In genomic region chr1:32219022-32219421, GRCh38 we compare ENCODE assay signal across 23 cellular contexts. TPM values are rescaled to one million over a fixed set of nuclear protein-coding genes. Genes with fewer than 3 reads are reported as not detected.
"Had no signal": no experiment of that assay in that cellular context is flagged by ENCODE, and none has a peak within 500 bp of the region (broad histone marks: within the 10 kb centered on the region; RNA-seq: fewer than 3 reads in every experiment).

No MANE protein-coding gene starts in this region.

- H3K27ac ChIP-seq: left lung, prostate gland, upper lobe of right lung had no signal

- H3K4me2 ChIP-seq: smooth muscle cell had no signal

- H3K4me3 Mint-ChIP-seq: activated B cell treated with CpG ODN at 0.5 μM for 24 hours; activated CD8-positive, alpha-beta T cell treated with anti-CD3 and anti-CD28 coated beads for 36 hours; activated naive CD8-positive, alpha-beta T cell treated with anti-CD3 and anti-CD28 coated beads for 36 hours; activated T-cell treated with anti-CD3 and anti-CD28 coated beads, Interleukin-2, amount 50 U/mL, for 72 hours; dendritic cell treated with granulocyte-macrophage colony-stimulating factor and Interleukin-4, amounts not matched to agents 40 ng/mL and 50 ng/mL, for 4 days had no signal

- ATAC-seq: activated CD8-positive, alpha-beta T cell treated with anti-CD3 and anti-CD28 coated beads for 36 hours; activated T-cell treated with anti-CD3 and anti-CD28 coated beads, Interleukin-2, amount 50 U/mL, for 72 hours; left lung; mucosa of descending colon; naive thymus-derived CD8-positive, alpha-beta T cell; right cardiac atrium; stimulated activated naive CD8-positive, alpha-beta T cell treated with anti-CD3 and anti-CD28 coated beads, Interleukin-15, Interleukin-2, amounts not matched to agents 100 U/mL and 50 U/mL, for 24 hours; upper lobe of right lung had no signal

- DNase-seq: activated B cell treated with CpG ODN at 0.5 μM for 24 hours; activated CD4-positive, alpha-beta T cell treated with anti-CD3 and anti-CD28 coated beads for 48 hours; activated CD8-positive, alpha-beta T cell treated with anti-CD3 and anti-CD28 coated beads for 36 hours; activated gamma-delta T cell; activated naive CD8-positive, alpha-beta T cell treated with anti-CD3 and anti-CD28 coated beads for 36 hours; activated T-cell treated with anti-CD3 and anti-CD28 coated beads, Interleukin-2, amount 50 U/mL, for 72 hours; cerebellar nuclear complex; effector memory CD4-positive, alpha-beta T cell; hypothalamus; kidney; left lung; mammary epithelial cell; mucosa of descending colon; naive thymus-derived CD8-positive, alpha-beta T cell; right cardiac atrium; stimulated activated naive CD8-positive, alpha-beta T cell treated with anti-CD3 and anti-CD28 coated beads, Interleukin-15, Interleukin-2, amounts not matched to agents 100 U/mL and 50 U/mL, for 24 hours; T-helper 2 cell; upper lobe of right lung had no signal

- H3K4me3 ChIP-seq: left lung, mucosa of descending colon, prostate gland, smooth muscle cell, upper lobe of right lung had no signal

- H3K27me3 ChIP-seq: left lung, upper lobe of right lung had no signal

- H3K27me3 Mint-ChIP-seq: activated B cell treated with CpG ODN at 0.5 μM for 24 hours; activated CD8-positive, alpha-beta T cell treated with anti-CD3 and anti-CD28 coated beads for 36 hours; activated naive CD8-positive, alpha-beta T cell treated with anti-CD3 and anti-CD28 coated beads for 36 hours; dendritic cell treated with granulocyte-macrophage colony-stimulating factor and Interleukin-4, amounts not matched to agents 40 ng/mL and 50 ng/mL, for 4 days; naive thymus-derived CD8-positive, alpha-beta T cell had no signal

- H3K27ac Mint-ChIP-seq: activated B cell treated with CpG ODN at 0.5 μM for 24 hours; activated CD8-positive, alpha-beta T cell treated with anti-CD3 and anti-CD28 coated beads for 36 hours; activated naive CD8-positive, alpha-beta T cell treated with anti-CD3 and anti-CD28 coated beads for 36 hours; activated T-cell treated with anti-CD3 and anti-CD28 coated beads, Interleukin-2, amount 50 U/mL, for 72 hours; dendritic cell treated with granulocyte-macrophage colony-stimulating factor and Interleukin-4, amounts not matched to agents 40 ng/mL and 50 ng/mL, for 4 days had no signal

- H3K9me3 ChIP-seq: left lung, mucosa of descending colon, prostate gland, upper lobe of right lung had no signal

- H3K9me3 Mint-ChIP-seq: activated B cell treated with CpG ODN at 0.5 μM for 24 hours; activated CD8-positive, alpha-beta T cell treated with anti-CD3 and anti-CD28 coated beads for 36 hours; activated naive CD8-positive, alpha-beta T cell treated with anti-CD3 and anti-CD28 coated beads for 36 hours; activated T-cell treated with anti-CD3 and anti-CD28 coated beads, Interleukin-2, amount 50 U/mL, for 72 hours; dendritic cell treated with granulocyte-macrophage colony-stimulating factor and Interleukin-4, amounts not matched to agents 40 ng/mL and 50 ng/mL, for 4 days; naive thymus-derived CD8-positive, alpha-beta T cell had no signal

RNA-seq across cellular contexts. Expression of gene DCDC2B, which starts 10.1 kb away (rescaled TPM):
- total RNA-seq: activated B cell treated with CpG ODN at 0.5 μM for 24 hours; activated CD8-positive, alpha-beta T cell treated with anti-CD3 and anti-CD28 coated beads for 36 hours; activated naive CD8-positive, alpha-beta T cell treated with anti-CD3 and anti-CD28 coated beads for 36 hours; epithelial cell of proximal tubule; kidney; mammary epithelial cell; mucosa of descending colon; omental fat pad; prostate gland; right cardiac atrium; smooth muscle cell; upper lobe of right lung had no signal
- polyA plus RNA-seq: mammary epithelial cell, smooth muscle cell had no signal
